In the genomic region with DNA sequence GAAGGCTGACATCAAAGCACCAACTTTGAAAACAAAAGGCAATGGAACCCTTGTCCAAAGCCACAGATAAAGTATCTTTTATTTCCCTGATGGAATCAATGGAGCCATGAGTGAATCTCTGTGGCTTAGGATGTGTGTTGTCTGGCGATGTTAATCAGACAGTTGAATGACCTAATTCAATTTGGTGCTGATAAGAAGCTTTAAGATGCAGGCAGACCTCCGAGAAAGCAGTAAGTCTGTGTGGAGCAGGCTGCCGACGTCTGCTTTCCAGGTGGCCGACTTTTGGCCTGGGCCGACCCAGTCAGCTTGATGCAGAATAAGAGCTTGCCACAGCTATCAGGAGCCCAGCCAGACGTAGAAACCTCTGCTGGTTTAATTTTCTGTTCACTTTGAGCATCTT, we compare ENCODE assay signal across 24 cellular contexts. TPM values are rescaled to one million over a fixed set of nuclear protein-coding genes. Genes with fewer than 3 reads are reported as not detected.
"Had no signal": no experiment of that assay in that cellular context is flagged by ENCODE, and none has a peak within 500 bp of the region (broad histone marks: within the 10 kb centered on the region; RNA-seq: fewer than 3 reads in every experiment).

No MANE protein-coding gene starts in this region.

- H3K4me3 ChIP-seq: MG63 had no signal

- H3K4me1 Mint-ChIP-seq: T-cell had no signal

- H3K36me3 Mint-ChIP-seq: T-cell had no signal

- H3K36me3 ChIP-seq: MG63 had no signal

- H3K27me3 Mint-ChIP-seq: T-cell had no signal

- H3K9me3 ChIP-seq: MG63 had no signal

- H3K27ac Mint-ChIP-seq: T-cell had no signal

- H3K4me3 Mint-ChIP-seq: T-cell had no signal

- DNase-seq: KBM-7, MG63, NCI-H1092, NCI-H1105 treated with DMSO at 0.1 percent for 48 hours, NCI-H1417 treated with DMSO at 0.1 percent for 48 hours, NCI-H146, NCI-H1694 treated with DMSO at 0.1 percent for 48 hours, NCI-H1930, NCI-H2081, NCI-H2107, NCI-H226, NCI-H446, NCI-H510A, NCI-H524 treated with DMSO at 0.1 percent for 48 hours, NCI-H774, Right ventricle myocardium superior, RPMI8226, SIG-M5, SW 1271, T-cell had no signal

- FAIRE-seq: RCC 7860 had no signal

- ATAC-seq: T-cell had no signal

- H3K27me3 ChIP-seq: MG63 had no signal

RNA-seq across cellular contexts. Expression of a gene that starts 21.1 kb away (rescaled TPM):
- total RNA-seq: HT-29, LHCN-M2, SK-MEL-5 had no signal
